In genomic region chr7:136938476-136938875, GRCh38 we compare ENCODE assay signal across 23 cellular contexts.
"Had no signal": no experiment of that assay in that cellular context is flagged by ENCODE, and none has a peak within 500 bp of the region (broad histone marks: within the 10 kb centered on the region; RNA-seq: fewer than 3 reads in every experiment).

No MANE protein-coding gene starts in this region.

- H3K9me3 ChIP-seq: pancreas, suprapubic skin, transverse colon, vagina had no signal

- DNase-seq: cerebellar nuclear complex; dorsolateral prefrontal cortex; effector CD4-positive, alpha-beta T cell; hypothalamus; immature natural killer cell; islet precursor cell; mammary epithelial cell; mesendoderm; midbrain; naive thymus-derived CD8-positive, alpha-beta T cell; nephron progenitor cell; occipital lobe; stimulated activated CD4-positive, alpha-beta T cell treated with anti-CD3 and anti-CD28 coated beads, Interleukin-15, amount 100 ng/mL, for 24 hours; stimulated activated CD4-positive, alpha-beta T cell treated with anti-CD3 and anti-CD28 coated beads, Interleukin-2, amount 100 ng/mL, for 48 hours; stimulated activated naive B cell treated with anti-CD40 and anti-IgM and Interleukin-4, amounts not matched to agents 10 μg/mL and 1 μg/mL and 100 μg/mL, for 72 hours; stimulated activated naive CD8-positive, alpha-beta T cell treated with anti-CD3 and anti-CD28 coated beads, Interleukin-15, amount 100 ng/mL, for 72 hours; transverse colon had no signal

- H3K36me3 ChIP-seq: pancreas, suprapubic skin, transverse colon, vagina had no signal

- H3K27me3 ChIP-seq: dorsolateral prefrontal cortex, pancreas, suprapubic skin, transverse colon, vagina had no signal

- H3K4me3 ChIP-seq: dorsolateral prefrontal cortex, pancreas, skin epidermis, suprapubic skin, transverse colon, vagina had no signal

- H3K27ac ChIP-seq: dorsolateral prefrontal cortex, pancreas, skin epidermis, suprapubic skin, transverse colon, vagina had no signal

- H3K4me1 ChIP-seq: pancreas, suprapubic skin, vagina had no signal

- FAIRE-seq: colon, frontal cortex, pancreas had no signal

- ATAC-seq: naive thymus-derived CD8-positive, alpha-beta T cell; pancreas; stimulated activated naive B cell treated with anti-CD40 and anti-IgM and Interleukin-4, amounts not matched to agents 10 μg/mL and 1 μg/mL and 100 μg/mL, for 72 hours; stimulated activated naive CD8-positive, alpha-beta T cell treated with anti-CD3 and anti-CD28 coated beads, Interleukin-15, amount 100 ng/mL, for 72 hours had no signal
